1 cellular context compared by ENCODE assay signal in the genomic region with DNA sequence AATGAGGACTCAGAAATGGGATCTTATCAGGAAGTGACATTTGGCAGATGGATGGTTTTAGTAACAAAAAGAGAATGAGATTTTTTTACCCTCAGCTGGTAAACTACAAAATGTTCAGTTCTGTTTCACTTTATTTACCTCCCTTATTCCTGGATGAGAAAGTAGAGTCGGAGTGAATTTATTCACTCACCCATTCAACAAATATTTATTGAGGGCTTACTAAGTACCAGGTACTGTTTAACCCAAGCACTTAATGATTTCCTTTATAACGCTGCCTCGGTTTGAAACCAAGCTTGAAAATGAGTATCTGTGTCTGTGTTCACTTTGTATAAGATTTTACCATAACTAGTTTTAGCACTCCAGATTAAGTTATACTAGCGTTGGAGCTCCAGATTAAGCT.
TF ChIP-seq lines count a peak whose summit lies in the region.

No MANE protein-coding gene starts in this region.

TF ChIP-seq in A549, 52 proteins besides CTCF, POLR2A, EP300 and RAD21 (continued from another document):
- TF ChIP-seq, protein P1, sequence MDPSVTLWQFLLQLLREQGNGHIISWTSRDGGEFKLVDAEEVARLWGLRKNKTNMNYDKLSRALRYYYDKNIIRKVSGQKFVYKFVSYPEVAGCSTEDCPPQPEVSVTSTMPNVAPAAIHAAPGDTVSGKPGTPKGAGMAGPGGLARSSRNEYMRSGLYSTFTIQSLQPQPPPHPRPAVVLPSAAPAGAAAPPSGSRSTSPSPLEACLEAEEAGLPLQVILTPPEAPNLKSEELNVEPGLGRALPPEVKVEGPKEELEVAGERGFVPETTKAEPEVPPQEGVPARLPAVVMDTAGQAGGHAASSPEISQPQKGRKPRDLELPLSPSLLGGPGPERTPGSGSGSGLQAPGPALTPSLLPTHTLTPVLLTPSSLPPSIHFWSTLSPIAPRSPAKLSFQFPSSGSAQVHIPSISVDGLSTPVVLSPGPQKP (IDR thresholded peaks at IDR 0.05; ENCODE audit: low read depth, low read length): no peak
- no peak for TF ChIP-seq RFX5 (IDR thresholded peaks at IDR 0.05)
- no peak for TF ChIP-seq BHLHE40 (IDR thresholded peaks at IDR 0.05; ENCODE audit: low read depth, low read length)
- TF ChIP-seq FOSL2 (IDR thresholded peaks at IDR 0.05): no peak
- no peak for TF ChIP-seq FOSL2 (CRISPR knock-in tag; IDR thresholded peaks at IDR 0.05)
- no peak for TF ChIP-seq HOXB13 (CRISPR knock-in tag; IDR thresholded peaks at IDR 0.05; ENCODE audit: low read depth)
- TF ChIP-seq ZNF302 (CRISPR knock-in tag; IDR thresholded peaks at IDR 0.05): no peak
- TF ChIP-seq JUNB (IDR thresholded peaks at IDR 0.05): no peak
- no peak for TF ChIP-seq CBX2 (IDR thresholded peaks at IDR 0.05; ENCODE audit: borderline replicate concordance, low read depth)
- no peak for TF ChIP-seq EHMT2 (IDR thresholded peaks at IDR 0.05; ENCODE audit: low read depth)
- no peak for TF ChIP-seq MYC (IDR thresholded peaks at IDR 0.05; ENCODE audit: borderline replicate concordance, low read length)
